Comparison of ENCODE assay signal across 17 cellular contexts in genomic region chr18:27615345-27615844, GRCh38.
"Had no signal": no experiment of that assay in that cellular context is flagged by ENCODE, and none has a peak within 500 bp of the region (broad histone marks: within the 10 kb centered on the region; RNA-seq: fewer than 3 reads in every experiment).

No MANE protein-coding gene starts in this region.

- H3K27ac ChIP-seq: coronary artery, heart right ventricle, left lung, lower lobe of right lung, pancreas, suprapubic skin, thyroid gland had no signal

- ATAC-seq: heart right ventricle; left lung; lower lobe of right lung; pancreas; right cardiac atrium; stimulated activated naive CD8-positive, alpha-beta T cell treated with anti-CD3 and anti-CD28 coated beads, Interleukin-15, Interleukin-2, amounts not matched to agents 100 U/mL and 50 U/mL, for 24 hours had no signal

- H3K9me3 ChIP-seq: heart right ventricle, left lung, lower lobe of right lung, pancreas, suprapubic skin, thyroid gland had no signal

- DNase-seq: effector CD8-positive, alpha-beta T cell; foreskin melanocyte; heart right ventricle; islet precursor cell; left lung; lower lobe of right lung; midbrain; naive B cell; nucleus accumbens; pancreas; stimulated activated CD4-positive, alpha-beta T cell treated with anti-CD3 and anti-CD28 coated beads, Interleukin-2, amount 100 ng/mL, for 48 hours; stimulated activated naive CD8-positive, alpha-beta T cell treated with anti-CD3 and anti-CD28 coated beads, Interleukin-15, Interleukin-2, amounts not matched to agents 100 U/mL and 50 U/mL, for 24 hours; thyroid gland had no signal

- H3K27me3 ChIP-seq: heart right ventricle, left lung, pancreas, thyroid gland had no signal

- H3K36me3 ChIP-seq: heart right ventricle, left lung, lower lobe of right lung, pancreas, suprapubic skin, thyroid gland had no signal

- H3K4me1 ChIP-seq: left lung, lower lobe of right lung, suprapubic skin, thyroid gland had no signal

- H3K4me2 ChIP-seq: smooth muscle cell had no signal

- H3K4me3 ChIP-seq: coronary artery, heart right ventricle, left lung, lower lobe of right lung, pancreas, smooth muscle cell, suprapubic skin, thyroid gland had no signal
